8 cellular contexts compared by ENCODE assay signal in genomic region chr1:112369389-112370285, GRCh38. TPM values are rescaled to one million over a fixed set of nuclear protein-coding genes. Genes with fewer than 3 reads are reported as not detected.
DNase-seq lines count a peak whose midpoint lies in the region; ATAC-seq, FAIRE-seq and TF ChIP-seq lines count a peak whose summit lies in the region.

No MANE protein-coding gene starts in this region.

- no peak overlapping the region for H2AFZ ChIP-seq in OCI-LY1 (ENCODE audit: low read length)

- H3K79me2 ChIP-seq in OCI-LY1 (ENCODE audit: insufficient read depth, low read length): no peaks in the 10 kb centered on the region

- H3K27ac ChIP-seq in OCI-LY1 (ENCODE audit: low read depth, low read length, poor library complexity, severe bottlenecking): no peak overlapping the region

- H3K9me2 ChIP-seq in OCI-LY1 (ENCODE audit: low read depth, low read length): no peaks in the 10 kb centered on the region

- peaks cover 0 to 5% (median 4%) of the 10 kb centered on the region in 3 donors for H3K4me1 Mint-ChIP-seq in naive B cell

- no peaks in the 10 kb centered on the region for H3F3A ChIP-seq in OCI-LY1 (ENCODE audit: insufficient read depth, low read length)

- H3K27me3 Mint-ChIP-seq in naive B cell: peaks cover 45 to 64% (median 50%) of the 10 kb centered on the region in 3 donors

- H3K4me3 ChIP-seq in OCI-LY1 (ENCODE audit: low read depth, low read length, poor library complexity, severe bottlenecking) (no peak overlapping the region), epithelial cell of esophagus (ENCODE audit: low read length) (no peak overlapping the region)

- H3K4me3 Mint-ChIP-seq in naive B cell: no peak overlapping the region

- H3K27ac Mint-ChIP-seq in naive B cell: peak overlapping the region in 1 of 6 donors; percentile 55

- no peak overlapping the region for H3K9ac ChIP-seq in OCI-LY1 (ENCODE audit: low read length)

- peak; percentile 98 for TF ChIP-seq CTCF in D721Med (IDR thresholded peaks at IDR 0.05; ENCODE audit: insufficient read depth, missing control alignments)
- peak; percentile 95 for TF ChIP-seq CTCF in OCI-LY1 (IDR thresholded peaks at IDR 0.05; ENCODE audit: low read length)
- TF ChIP-seq CTCF in epithelial cell of esophagus (IDR thresholded peaks at IDR 0.05; ENCODE audit: insufficient read depth, low read depth, low read length, missing control alignments): peak; percentile 99

- no peaks in the 10 kb centered on the region for H3K9me3 ChIP-seq in OCI-LY1 (ENCODE audit: low read length)

- no peaks in the 10 kb centered on the region for H3K27me3 ChIP-seq in OCI-LY1 (ENCODE audit: insufficient read depth, low read length)

- peaks cover 0 to 4% (median 0%) of the 10 kb centered on the region in 7 donors for H3K9me3 Mint-ChIP-seq in naive B cell

- ATAC-seq in GM21390 (IDR thresholded peaks at IDR 0.05; ENCODE audit: unreplicated experiment): peak; percentile 95
- peak; percentile 99 for ATAC-seq in naive B cell (ENCODE audit: low read depth in 2 of 2)

- H3K36me3 ChIP-seq in OCI-LY1 (ENCODE audit: insufficient read depth, low read length): no peaks in the 10 kb centered on the region

- FAIRE-seq in D721Med (lab: Jason Lieb, UNC) (no peak), HTR-8/SVneo (lab: Jason Lieb, UNC) (peak; percentile 87)

- H3K36me3 Mint-ChIP-seq in naive B cell: no peaks in the 10 kb centered on the region

- no peaks in the 10 kb centered on the region for H4K20me1 ChIP-seq in OCI-LY1 (ENCODE audit: insufficient read depth, low read length)

- H3K4me1 ChIP-seq in OCI-LY1 (ENCODE audit: insufficient read depth, low read length, severe bottlenecking): no peaks in the 10 kb centered on the region

- DNase-seq in D721Med (ENCODE audit: insufficient read length, low spot score): peak; percentile 37
- peak; percentile 60 for DNase-seq in HTR-8/SVneo (ENCODE audit: insufficient read length, low spot score)
- peak; percentile 95 for DNase-seq in activated CD8-positive, alpha-beta memory T cell treated with anti-CD3 and anti-CD28 coated beads, Interleukin-2, amount 50 U/mL, for 48 hours
- DNase-seq in epithelial cell of esophagus (ENCODE audit: low read depth): peak; percentile 86
- peak; percentile 70 for DNase-seq in naive B cell
- peak; percentile 81 for DNase-seq in stimulated activated CD8-positive, alpha-beta memory T cell treated with anti-CD3 and anti-CD28 coated beads, Interleukin-7, amount 100 ng/mL, for 24 hours (ENCODE audit: low read depth)

- H3K4me2 ChIP-seq in OCI-LY1 (ENCODE audit: low read length): no peak overlapping the region

RNA-seq across cellular contexts. Expression of gene CTTNBP2NL, which starts 26.4 kb away (rescaled TPM):
- polyA plus RNA-seq in naive B cell (ENCODE audit: low read depth in 6 of 6): 1 to 10 TPM in 3 of 6 donors, under 1 TPM in 3; 0.19 to 2.7 (median 1.0) TPM

Comparison
In these comparisons a context has a peak if more than half of its experiments do, and no peak if none do; other contexts are left out.
1. DNase-seq: peak in every context shown above with its lines; median percentile 95 in activated CD8-positive, alpha-beta memory T cell treated with anti-CD3 and anti-CD28 coated beads, Interleukin-2, amount 50 U/mL, for 48 hours; 86 in epithelial cell of esophagus; 81 in stimulated activated CD8-positive, alpha-beta memory T cell treated with anti-CD3 and anti-CD28 coated beads, Interleukin-7, amount 100 ng/mL, for 24 hours; 70 in naive B cell; 60 in HTR-8/SVneo; 37 in D721Med.